Comparison of ENCODE assay signal across 2 cellular contexts in the genomic region with DNA sequence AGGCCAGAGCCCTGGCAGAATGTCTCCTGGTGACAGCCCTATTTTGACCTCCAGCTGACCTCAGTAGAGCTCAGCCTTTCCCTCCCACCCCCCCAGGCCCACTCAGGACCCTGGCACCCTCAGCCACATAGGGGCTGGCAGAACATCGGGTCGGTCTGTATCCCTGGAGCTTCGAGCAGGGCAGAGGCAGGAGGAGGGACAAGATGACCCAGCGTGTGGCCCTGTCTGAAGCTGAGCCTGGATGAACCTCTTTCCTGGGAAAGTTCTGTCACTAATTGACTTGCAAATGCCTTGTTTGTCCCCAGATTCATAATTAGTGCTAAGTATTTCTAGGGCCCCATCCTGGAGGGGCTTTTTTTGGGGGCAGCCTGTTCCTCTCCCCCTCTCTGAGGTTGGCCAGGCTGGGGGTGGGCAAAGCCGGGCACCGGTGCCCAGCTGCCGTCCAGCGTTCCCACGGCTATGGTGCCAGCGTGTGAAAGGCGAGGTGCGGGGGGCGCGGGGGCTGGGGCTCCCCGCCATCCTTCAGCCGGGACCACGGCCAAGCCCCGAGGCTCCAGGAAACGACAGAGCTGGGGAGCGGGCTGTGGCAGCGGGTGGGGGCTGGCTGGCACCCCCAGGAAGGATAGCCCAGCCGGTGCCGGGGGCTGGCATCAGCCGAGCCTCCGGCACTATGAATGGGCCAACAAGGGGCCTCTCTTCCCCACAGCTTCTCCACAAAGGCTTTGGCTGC.
TF ChIP-seq lines count a peak whose summit lies in the region.

No MANE protein-coding gene starts in this region.

TF ChIP-seq in K562, 482 proteins besides CTCF, POLR2A, EP300 and RAD21:
- TF ChIP-seq U2AF2 (optimal IDR thresholded peaks at IDR 0.05; ENCODE audit: low read depth, low read length) = no peak
- TF ChIP-seq HNRNPL (IDR thresholded peaks at IDR 0.05; ENCODE audit: low read depth, low read length) = 0 out of 2 replicates have a peak, but pooled peaks have one; percentile 36
TF ChIP-seq in K562: peak in this region for 1.

TF ChIP-seq in HepG2, 621 proteins besides CTCF, POLR2A, EP300 and RAD21:
- TF ChIP-seq SCMH1 (CRISPR knock-in tag; IDR thresholded peaks at IDR 0.05; ENCODE audit: borderline replicate concordance) = no peak
- no peak for TF ChIP-seq MAFF (IDR thresholded peaks at IDR 0.05; ENCODE audit: low read depth, low read length)
- TF ChIP-seq KLF11 (CRISPR knock-in tag; IDR thresholded peaks at IDR 0.05) = no peak
